ENCODE assay signal across 8 cellular contexts in genomic region chr7:102395620-102395957, GRCh38. TPM values are rescaled to one million over a fixed set of nuclear protein-coding genes. Genes with fewer than 3 reads are reported as not detected.
DNase-seq lines count a peak whose midpoint lies in the region; ATAC-seq and TF ChIP-seq lines count a peak whose summit lies in the region.

No MANE protein-coding gene starts in this region.

- no peak overlapping the region for H4K8ac ChIP-seq in mesenchymal stem cell (ENCODE audit: low read length)

- H2BK5ac ChIP-seq in mesenchymal stem cell (ENCODE audit: low read depth, low read length, poor library complexity, severe bottlenecking) = no peak overlapping the region

- H3K9ac ChIP-seq in HUES64 (ENCODE audit: low read depth, low read length) (peak overlapping the region; percentile 75), mesenchymal stem cell (ENCODE audit: low read length) (peak overlapping the region; percentile 98)

- no peak overlapping the region for H3K23ac ChIP-seq in mesenchymal stem cell (ENCODE audit: low read length in 2 of 2)

- H2AK5ac ChIP-seq in mesenchymal stem cell (ENCODE audit: low read length, severe bottlenecking) = peak overlapping the region; percentile 10

- TF ChIP-seq CTCF in DOHH2 (IDR thresholded peaks at IDR 0.05; ENCODE audit: low read depth, low read length, poor library complexity, severe bottlenecking) = no peak
- no peak for TF ChIP-seq CTCF in breast epithelium (IDR thresholded peaks at IDR 0.05)
- TF ChIP-seq CTCF in GM20000 (IDR thresholded peaks at IDR 0.05; ENCODE audit: extremely low read depth, missing control alignments) = no peak

- no peak overlapping the region for H2BK120ac ChIP-seq in mesenchymal stem cell (ENCODE audit: low read depth, low read length)

- 10% methylated on average over 10 of the region's 10 CpGs for WGBS in HUES64
- WGBS in mesenchymal stem cell = 6% methylated on average over 10 of the region's 10 CpGs
- WGBS in aorta, 2 donors = 8 to 9% methylated on average over 10 of the region's 10 CpGs

- H3K4me2 ChIP-seq in DOHH2 (ENCODE audit: low read length) (peak overlapping the region; percentile 99), mesenchymal stem cell (ENCODE audit: low read length, poor library complexity, severe bottlenecking) (peak overlapping the region; percentile 96)

- H3K9me2 ChIP-seq in DOHH2 (replicated peaks; ENCODE audit: control insufficient read depth, low read length) = no peaks in the 10 kb centered on the region

- H3K79me2 ChIP-seq in DOHH2 (ENCODE audit: control insufficient read depth, low read length) = peaks cover 43% of the 10 kb centered on the region

- H3K9me3 ChIP-seq in DOHH2 (ENCODE audit: control insufficient read depth, insufficient read depth, low read length) (no peaks in the 10 kb centered on the region), HUES64 (ENCODE audit: insufficient read depth, low read depth, low read length) (no peaks in the 10 kb centered on the region), breast epithelium (no peaks in the 10 kb centered on the region), mesenchymal stem cell (ENCODE audit: control insufficient read depth, low read length) (no peaks in the 10 kb centered on the region), aorta (ENCODE audit: control insufficient read depth, low read length) (no peaks in the 10 kb centered on the region)

- H3K27me3 ChIP-seq in DOHH2 (ENCODE audit: control insufficient read depth, low read length) (no peaks in the 10 kb centered on the region), HUES64 (ENCODE audit: insufficient read depth, low read length) (no peaks in the 10 kb centered on the region), breast epithelium (no peaks in the 10 kb centered on the region), mesenchymal stem cell (ENCODE audit: control insufficient read depth in 1 of 2, insufficient read depth in 1 of 2, low read length in 2 of 2) (no peaks in the 10 kb centered on the region), aorta (ENCODE audit: control insufficient read depth in 1 of 2, insufficient read depth in 2 of 2, low read length in 1 of 2) (no peaks in the 10 kb centered on the region)

- DNase-seq in breast epithelium (ENCODE audit: low spot score in 2 of 2) = no peak
- no peak for DNase-seq in mesenchymal stem cell
- DNase-seq in aorta = no peak
- DNase-seq in GM20000 (ENCODE audit: low spot score) = no peak

- ATAC-seq in aorta (ENCODE audit: low FRiP score) = peak; percentile 5
- no peak for ATAC-seq in GM18519 (IDR thresholded peaks at IDR 0.05; ENCODE audit: low FRiP score, unreplicated experiment)
- ATAC-seq in HG03039 (IDR thresholded peaks at IDR 0.05; ENCODE audit: unreplicated experiment) = no peak

- peaks cover 74% of the 10 kb centered on the region for H3K36me3 ChIP-seq in DOHH2 (ENCODE audit: control insufficient read depth, low read length)
- peaks cover 40% of the 10 kb centered on the region for H3K36me3 ChIP-seq in HUES64 (ENCODE audit: insufficient read depth, low read length)
- no peaks in the 10 kb centered on the region for H3K36me3 ChIP-seq in breast epithelium
- peaks cover 29 to 33% of the 10 kb centered on the region in 2 experiments for H3K36me3 ChIP-seq in mesenchymal stem cell (ENCODE audit: control insufficient read depth in 1 of 2, insufficient read depth in 2 of 2, low read depth in 1 of 2, low read length in 2 of 2)
- no peaks in the 10 kb centered on the region for H3K36me3 ChIP-seq in aorta (ENCODE audit: control insufficient read depth in 1 of 2, insufficient read depth in 2 of 2, low read length in 1 of 2)

- H3F3A ChIP-seq in DOHH2 (ENCODE audit: control insufficient read depth, insufficient read depth) = peaks cover 46% of the 10 kb centered on the region

- peak overlapping the region; percentile 83 for H3K4me3 ChIP-seq in DOHH2 (ENCODE audit: low read length)
- peak overlapping the region; percentile 88 for H3K4me3 ChIP-seq in HUES64 (ENCODE audit: low read length)
- H3K4me3 ChIP-seq in breast epithelium = peak overlapping the region; percentile 77 to 94 (median 87)
- H3K4me3 ChIP-seq in mesenchymal stem cell (ENCODE audit: insufficient read depth in 1 of 2, low read depth in 1 of 2, low read length in 2 of 2) = peak overlapping the region; percentile 88 to 97
- peak overlapping the region; percentile 7 to 90 for H3K4me3 ChIP-seq in aorta (ENCODE audit: low read length in 2 of 2)

- TF ChIP-seq POLR2A in breast epithelium (IDR thresholded peaks at IDR 0.05) = no peak

- intact Hi-C loops in breast epithelium (cut with DNase I; ENCODE audit: low total_unique reads) (no loop called here), aorta (cut with DNase I) (no loop called here)

- H2AFZ ChIP-seq in mesenchymal stem cell (ENCODE audit: low read depth, low read length) = peak overlapping the region; percentile 62

- peaks cover 22% of the 10 kb centered on the region for H3K79me1 ChIP-seq in mesenchymal stem cell (replicated peaks; ENCODE audit: low read length, poor library complexity, severe bottlenecking)

- H3K14ac ChIP-seq in mesenchymal stem cell (ENCODE audit: low read length in 2 of 2) = no peak overlapping the region

- peaks cover 58% of the 10 kb centered on the region for H3K4me1 ChIP-seq in DOHH2 (ENCODE audit: control insufficient read depth, low read length)
- no peaks in the 10 kb centered on the region for H3K4me1 ChIP-seq in HUES64 (ENCODE audit: insufficient read depth, low read length)
- H3K4me1 ChIP-seq in breast epithelium = no peaks in the 10 kb centered on the region
- H3K4me1 ChIP-seq in mesenchymal stem cell (ENCODE audit: control insufficient read depth, insufficient read depth, low read depth, low read length) = peaks cover 8% of the 10 kb centered on the region
- H3K4me1 ChIP-seq in aorta (ENCODE audit: control insufficient read depth in 1 of 2, insufficient read depth in 2 of 2, low read length in 2 of 2) = no peaks in the 10 kb centered on the region

- no peaks in the 10 kb centered on the region for H4K20me1 ChIP-seq in DOHH2 (ENCODE audit: control insufficient read depth, insufficient read depth, low read depth, low read length)

- H2BK15ac ChIP-seq in mesenchymal stem cell (ENCODE audit: low read depth, poor library complexity, severe bottlenecking) = peak overlapping the region; percentile 60

- peak overlapping the region; percentile 79 to 81 for H3K4ac ChIP-seq in mesenchymal stem cell (ENCODE audit: low read depth in 1 of 2, low read length in 2 of 2)

- H4K91ac ChIP-seq in mesenchymal stem cell (ENCODE audit: low read length) = peak overlapping the region; percentile 92

- peak overlapping the region in 1 of 2 experiments; percentile 35 for H2BK12ac ChIP-seq in mesenchymal stem cell (ENCODE audit: low read length in 2 of 2)

- H3K18ac ChIP-seq in mesenchymal stem cell (ENCODE audit: low read depth in 1 of 2, low read length in 2 of 2) = peak overlapping the region; percentile 86 to 87

- H3K27ac ChIP-seq in DOHH2 (ENCODE audit: low read depth, low read length) (peak overlapping the region; percentile 82), HUES64 (ENCODE audit: low read depth, low read length) (peak overlapping the region; percentile 93), breast epithelium (peak overlapping the region; percentile 88 to 89), mesenchymal stem cell (ENCODE audit: low read length, poor library complexity, severe bottlenecking) (peak overlapping the region; percentile 85), aorta (ENCODE audit: low read depth in 1 of 2, low read length in 2 of 2) (peak overlapping the region in 1 of 2 donors; percentile 4)

RNA-seq across cellular contexts. Expression of gene PRKRIP1, which starts 0.6 kb away (rescaled TPM):
- 20.9 TPM for polyA plus RNA-seq in HUES64 (2013, experiment 1 of 2)
- 20.7 TPM for polyA plus RNA-seq in HUES64 (2013, experiment 2 of 2)
- total RNA-seq in breast epithelium (10 to 100 TPM; 17.3 to 30.5 (median 29.7) TPM), aorta (10 to 100 TPM; 19.0 to 26.0 TPM)
- 22.0 TPM for polyA plus RNA-seq in mesenchymal stem cell (2013, experiment 1 of 2)
- 20.5 TPM for polyA plus RNA-seq in mesenchymal stem cell (2013, experiment 2 of 2)
- 10 to 100 TPM; 14.9 to 66.5 TPM for polyA plus RNA-seq in aorta

RNA-seq across cellular contexts. Expression of gene ORAI2, which starts 37.8 kb away (rescaled TPM):
- polyA plus RNA-seq in HUES64 (2013, experiment 1 of 2) = 16.3 TPM
- 20.5 TPM for polyA plus RNA-seq in HUES64 (2013, experiment 2 of 2)
- total RNA-seq in breast epithelium (10 to 100 TPM in 2 of 3 donors, 1 to 10 TPM in 1; 8.3 to 24.9 (median 18.1) TPM), aorta (10 to 100 TPM; 17.8 to 25.5 TPM)
- 65.2 TPM for polyA plus RNA-seq in mesenchymal stem cell (2013, experiment 1 of 2)
- 65.3 TPM for polyA plus RNA-seq in mesenchymal stem cell (2013, experiment 2 of 2)
- polyA plus RNA-seq in aorta = 1 to 10 TPM; 3.1 to 7.4 TPM

RNA-seq across cellular contexts. Expression of gene SPDYE6, which starts 39.3 kb away (rescaled TPM):
- polyA plus RNA-seq in HUES64 (2013, experiment 1 of 2) = not detected
- polyA plus RNA-seq in HUES64 (2013, experiment 2 of 2) = not detected
- under 1 TPM in 1 of 3 donors, not detected in 2; 0.33 TPM for total RNA-seq in breast epithelium
- polyA plus RNA-seq in mesenchymal stem cell (2013, experiment 1 of 2) = not detected
- polyA plus RNA-seq in mesenchymal stem cell (2013, experiment 2 of 2) = not detected
- total RNA-seq in aorta = not detected
- polyA plus RNA-seq in aorta = under 1 TPM in 1 of 2 donors, not detected in 1; 0.31 TPM
